In the genomic region with DNA sequence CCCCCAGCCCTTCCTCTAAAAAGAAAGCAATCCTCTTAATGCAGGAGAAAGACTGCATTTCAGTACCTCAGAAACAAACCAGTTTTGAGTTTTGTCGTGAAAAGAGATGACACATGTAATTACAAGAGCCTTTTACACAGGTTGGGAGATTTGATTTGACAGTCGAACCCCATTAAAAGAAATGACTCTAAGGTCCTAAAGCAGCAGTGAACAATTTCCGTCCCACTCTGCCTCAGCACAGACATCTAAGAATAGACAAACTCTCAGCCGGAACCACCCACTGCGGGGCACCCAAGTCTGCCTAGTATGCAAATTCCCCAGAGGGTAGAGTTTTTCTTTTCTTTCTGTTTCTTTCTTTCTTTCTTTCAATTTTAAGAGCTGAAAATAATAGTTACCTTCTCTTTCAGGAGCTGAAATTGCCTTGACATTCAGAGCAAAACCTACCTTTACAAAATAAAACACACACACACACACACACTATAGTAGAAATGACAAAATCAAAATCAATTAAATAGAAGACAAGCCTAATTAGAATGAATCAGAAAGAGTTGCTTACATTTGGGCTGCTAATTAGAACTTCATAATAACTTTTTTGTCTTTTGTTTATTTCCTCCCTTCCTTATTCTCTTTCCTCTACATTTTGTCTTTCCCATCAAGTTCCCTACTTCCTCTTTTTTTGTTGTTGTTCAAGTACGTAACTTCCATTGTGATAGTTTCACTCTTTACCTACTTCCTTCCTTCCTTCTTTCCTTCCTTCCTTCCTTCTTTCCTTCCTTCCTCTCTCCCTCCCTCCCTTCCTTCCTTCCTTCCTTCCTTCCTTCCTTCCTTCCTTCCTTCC, we compare ENCODE assay signal across 9 cellular contexts.
A peak's percentile ranks its signal among the peaks of the same experiment; 100 is the strongest.
DNase-seq lines count a peak whose midpoint lies in the region; ATAC-seq, FAIRE-seq and TF ChIP-seq lines count a peak whose summit lies in the region.
"Had no signal": no experiment of that assay in that cellular context is flagged by ENCODE, and none has a peak within 500 bp of the region (broad histone marks: within the 10 kb centered on the region; RNA-seq: fewer than 3 reads in every experiment).

No MANE protein-coding gene starts in this region.

- TF ChIP-seq CTCF in fibroblast of the aortic adventitia (IDR thresholded peaks at IDR 0.05; ENCODE audit: insufficient read depth, low read length) (no peak), breast epithelium (IDR thresholded peaks at IDR 0.05) (no peak), left lung (IDR thresholded peaks at IDR 0.05) (no peak), RWPE1 (conservative IDR thresholded peaks at IDR 0.05; ENCODE audit: low read depth) (no peak)

- TF ChIP-seq POLR2A in GM12892 (IDR thresholded peaks at IDR 0.05; ENCODE audit: low read depth, low read length) (no peak), breast epithelium (IDR thresholded peaks at IDR 0.05) (no peak)

- H3K27ac ChIP-seq in breast epithelium = no peak overlapping the region
- H3K27ac ChIP-seq in left lung = peak overlapping the region in 1 of 2 donors; percentile 16
- no peak overlapping the region for H3K27ac ChIP-seq in RWPE1
- H3K27ac ChIP-seq: HL-60 had no signal

- POLR2A ChIA-PET in RWPE1 (lab: Yijun Ruan, JAX; ENCODE audit: low non-redundant PET) = interaction anchor here (0.7 kb wide), 2 partner anchors 12 to 31 kb away, joined by 3 read pairs; no protein-coding TSS in a partner anchor

- H3K27me3 ChIP-seq in breast epithelium (no peaks in the 10 kb centered on the region), left lung (no peaks in the 10 kb centered on the region)

- H3K9me3 ChIP-seq in breast epithelium (no peaks in the 10 kb centered on the region), left lung (no peaks in the 10 kb centered on the region)

- intact Hi-C loops in breast epithelium (cut with DNase I; ENCODE audit: low total_unique reads) (loop anchor here (1.0 kb wide), 1 partner anchor 16 kb away; no protein-coding TSS in a partner anchor), left lung (cut with DNase I) (no loop called here)

- ATAC-seq in GM21528 (IDR thresholded peaks at IDR 0.05; ENCODE audit: low FRiP score, unreplicated experiment) (peak; percentile 98), left lung (no peak)

- H3K4me3 ChIP-seq in fibroblast of the aortic adventitia (ENCODE audit: low read depth, low read length) (no peak overlapping the region), breast epithelium (no peak overlapping the region), left lung (no peak overlapping the region)

- CTCF ChIA-PET in RWPE1 (lab: Yijun Ruan, JAX) = interaction anchor here (0.7 kb wide), 1 partner anchor 14 kb away, joined by 3 read pairs; no protein-coding TSS in a partner anchor

- H3K36me3 ChIP-seq in breast epithelium = no peaks in the 10 kb centered on the region
- H3K36me3 ChIP-seq in left lung = no peaks in the 10 kb centered on the region

- DNase-seq in GM12892 (ENCODE audit: insufficient read length) (peak; percentile 25), HTR-8/SVneo (ENCODE audit: insufficient read length, low spot score) (no peak), fibroblast of the aortic adventitia (ENCODE audit: low read depth) (peak; percentile 6), breast epithelium (ENCODE audit: low spot score in 2 of 2) (no peak), left lung (no peak), T-helper 1 cell (no peak), RWPE1 (ENCODE audit: low spot score) (no peak)

- FAIRE-seq in GM12892 (lab: Jason Lieb, UNC) = peak; percentile 97
- peak; percentile 59 for FAIRE-seq in HTR-8/SVneo (lab: Jason Lieb, UNC)

- H3K4me1 ChIP-seq in breast epithelium (no peaks in the 10 kb centered on the region), left lung (no peaks in the 10 kb centered on the region)

Comparison
In these comparisons a context has a peak if more than half of its experiments do, and no peak if none do; other contexts are left out.
1. DNase-seq: peak in GM12892 (single experiment) and fibroblast of the aortic adventitia (single experiment); none in HTR-8/SVneo (single experiment), breast epithelium (0 of 2), left lung (0 of 2), T-helper 1 cell (0 of 5) and RWPE1 (single experiment).